ENCODE assay signal across 10 cellular contexts in the genomic region with DNA sequence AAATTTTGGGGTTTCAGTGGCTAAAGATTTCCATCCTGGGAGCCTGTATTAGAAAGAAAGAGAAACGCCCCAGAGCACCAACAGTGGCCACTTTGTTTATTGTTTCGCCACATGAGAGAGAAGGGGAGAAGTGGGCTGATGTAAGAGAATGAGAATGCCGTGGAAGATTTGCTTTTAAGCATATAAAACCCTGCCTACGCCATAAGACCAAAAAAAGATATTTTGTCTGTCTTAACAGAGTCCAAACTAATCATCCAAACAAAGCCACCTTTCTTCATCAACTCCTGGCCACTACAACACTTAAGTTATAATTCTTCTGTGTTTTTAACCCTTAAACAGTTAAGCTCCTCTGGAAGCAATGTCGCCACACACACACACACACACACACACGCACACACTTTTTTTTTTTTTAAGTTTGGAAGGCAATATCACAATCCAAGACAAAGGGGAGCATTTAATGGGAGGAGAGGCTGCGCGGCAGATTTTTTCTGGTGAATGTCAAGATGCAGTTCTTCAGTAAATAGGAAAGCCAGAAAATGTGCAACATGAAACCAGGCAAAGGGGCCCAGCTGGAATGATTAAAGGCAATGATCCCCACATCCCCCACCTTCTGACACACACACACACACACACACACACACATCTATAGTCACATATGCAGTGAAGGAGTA. TPM values are rescaled to one million over a fixed set of nuclear protein-coding genes. Genes with fewer than 3 reads are reported as not detected.
DNase-seq lines count a peak whose midpoint lies in the region; ATAC-seq and TF ChIP-seq lines count a peak whose summit lies in the region.
"Had no signal": no experiment of that assay in that cellular context is flagged by ENCODE, and none has a peak within 500 bp of the region (broad histone marks: within the 10 kb centered on the region; RNA-seq: fewer than 3 reads in every experiment).

No MANE protein-coding gene starts in this region.

- DNase-seq in Right ventricle myocardium inferior (ENCODE audit: missing footprints) (no peak), cardiac septum (ENCODE audit: low spot score) (no peak), coronary artery (ENCODE audit: low spot score) (no peak), midbrain (lab: John Stamatoyannopoulos, UW) (peak; percentile 56), aorta (no peak), NCI-H1694 (lab: John Stamatoyannopoulos, UW) (no peak), DMS114 treated with DMSO at 0.1 percent for 48 hours (lab: John Stamatoyannopoulos, UW; ENCODE audit: unreplicated experiment) (no peak)
- DNase-seq: activated CD4-positive, alpha-beta T cell treated with anti-CD3 and anti-CD28 coated beads, Interleukin-2, amount 50 U/mL, for 48 hours; NCI-H1417 had no signal

- H3K4me1 ChIP-seq in aorta (ENCODE audit: control insufficient read depth in 1 of 2, insufficient read depth in 2 of 2, low read length in 2 of 2): no peaks in the 10 kb centered on the region

- H3K4me3 ChIP-seq in coronary artery (peak overlapping the region; percentile 60), aorta (ENCODE audit: low read length in 2 of 2) (peak overlapping the region; percentile 37 to 46)

- no peaks in the 10 kb centered on the region for H3K36me3 ChIP-seq in aorta (ENCODE audit: control insufficient read depth in 1 of 2, insufficient read depth in 2 of 2, low read length in 1 of 2)

- no peak for TF ChIP-seq CTCF in coronary artery (IDR thresholded peaks at IDR 0.05)

- peak; percentile 74 for ATAC-seq in Right ventricle myocardium inferior
- peak; percentile 78 for ATAC-seq in aorta (ENCODE audit: low FRiP score)
- ATAC-seq in HG03196 (IDR thresholded peaks at IDR 0.05; ENCODE audit: unreplicated experiment): no peak

- H3K9me3 ChIP-seq in aorta (ENCODE audit: control insufficient read depth, low read length): no peaks in the 10 kb centered on the region

- H3K27me3 ChIP-seq in aorta (ENCODE audit: control insufficient read depth in 1 of 2, insufficient read depth in 2 of 2, low read length in 1 of 2): no peaks in the 10 kb centered on the region

- 11 to 17% methylated on average over 8 of the region's 8 CpGs for WGBS in aorta, 2 donors

- H3K27ac ChIP-seq in coronary artery: peak overlapping the region; percentile 46 to 79
- H3K27ac ChIP-seq in aorta (ENCODE audit: low read depth in 1 of 2, low read length in 2 of 2): peak overlapping the region in 1 of 2 donors; percentile 41

- intact Hi-C loops in Right ventricle myocardium inferior (cut with DNase I) (no loop called here), cardiac septum (cut with DNase I) (no loop called here), aorta (cut with DNase I) (no loop called here)

RNA-seq across cellular contexts. Expression of a gene that starts 19.3 kb away (rescaled TPM):
- total RNA-seq in Right ventricle myocardium inferior: 201 TPM
- total RNA-seq in cardiac septum: 201 TPM
- 100 to 1,000 TPM; 152 to 169 TPM for total RNA-seq in aorta
- polyA plus RNA-seq in aorta: 100 to 1,000 TPM; 245 to 333 TPM
